8 cellular contexts compared by ENCODE assay signal in genomic region chr11:68903631-68904457, GRCh38. TPM values are rescaled to one million over a fixed set of nuclear protein-coding genes. Genes with fewer than 3 reads are reported as not detected.
DNase-seq lines count a peak whose midpoint lies in the region; ATAC-seq and TF ChIP-seq lines count a peak whose summit lies in the region.

Gene IGHMBP2 (plus strand): TSS chr11:68903891. CDS start chr11:68903953, 62 bp downstream.
Gene MRPL21 (minus strand): TSS chr11:68903832. CDS start chr11:68903810, 22 bp downstream.

- H3K9me3 ChIP-seq in ectodermal cell (ENCODE audit: control insufficient read depth, low read length) (no peaks in the 10 kb centered on the region), lower lobe of right lung (no peaks in the 10 kb centered on the region)

- peak within 1 kb of the TSS; percentile 99 for H3K4me3 Mint-ChIP-seq in activated CD4-positive, alpha-beta memory T cell treated with anti-CD3 and anti-CD28 coated beads, Interleukin-2, amount 10 ng/mL, durations not matched to agents 7 days and 5 days

- H3K4me3 ChIP-seq in ectodermal cell (ENCODE audit: insufficient read depth, low read depth, low read length) (peak within 1 kb of the TSS; percentile 63), lower lobe of right lung (peak within 1 kb of the TSS; percentile 97)

- no peaks in the 10 kb centered on the region for H3K27me3 ChIP-seq in ectodermal cell (ENCODE audit: control insufficient read depth, insufficient read depth, low read length, poor library complexity, severe bottlenecking)
- H3K27me3 ChIP-seq in lower lobe of right lung (ENCODE audit: low read depth) = no peaks in the 10 kb centered on the region

- peaks cover 45% of the 10 kb centered on the region for H3K4me1 Mint-ChIP-seq in activated CD4-positive, alpha-beta memory T cell treated with anti-CD3 and anti-CD28 coated beads, Interleukin-2, amount 10 ng/mL, durations not matched to agents 7 days and 5 days

- POLR2A ChIA-PET in activated CD4-positive, alpha-beta memory T cell treated with anti-CD3 and anti-CD28 coated beads, Interleukin-2, amount 10 ng/mL, durations not matched to agents 7 days and 5 days (lab: Charles Lee) = interaction anchor here (0.6 to 1.8 kb wide), 13 partner anchors 10 to 447 kb away, joined by 3 to 5 read pairs (median 3); no protein-coding TSS in a partner anchor

- H3K27ac Mint-ChIP-seq in activated CD4-positive, alpha-beta memory T cell treated with anti-CD3 and anti-CD28 coated beads, Interleukin-2, amount 10 ng/mL, durations not matched to agents 7 days and 5 days = peak within 1 kb of the TSS; percentile 88

- peaks cover 14% of the 10 kb centered on the region for H3K36me3 Mint-ChIP-seq in activated CD4-positive, alpha-beta memory T cell treated with anti-CD3 and anti-CD28 coated beads, Interleukin-2, amount 10 ng/mL, durations not matched to agents 7 days and 5 days (ENCODE audit: low read depth)

- H3K4me1 ChIP-seq in ectodermal cell (ENCODE audit: control insufficient read depth, insufficient read depth, low read length) (peaks cover 14% of the 10 kb centered on the region), lower lobe of right lung (peaks cover 25% of the 10 kb centered on the region)

- CTCF ChIA-PET in activated CD4-positive, alpha-beta memory T cell treated with anti-CD3 and anti-CD28 coated beads, Interleukin-2, amount 10 ng/mL, durations not matched to agents 7 days and 5 days (lab: Charles Lee) = no interaction called here

- peak; percentile 97 for DNase-seq in AG20443 (ENCODE audit: low spot score)
- peak; percentile 28 for DNase-seq in NCI-H748 treated with DMSO at 0.1 percent for 48 hours (lab: John Stamatoyannopoulos, UW)
- peak; percentile 89 for DNase-seq in activated CD4-positive, alpha-beta memory T cell treated with anti-CD3 and anti-CD28 coated beads, Interleukin-2, amount 10 ng/mL, durations not matched to agents 7 days and 5 days
- peak; percentile 92 for DNase-seq in lower lobe of right lung
- peak; percentile 78 to 84 (median 82) for DNase-seq in stimulated activated CD4-positive, alpha-beta T cell treated with anti-CD3 and anti-CD28 coated beads, TNF-alpha, amount 100 ng/mL, for 24 hours (ENCODE audit: low read depth in 3 of 3)

- H3K27me3 Mint-ChIP-seq in activated CD4-positive, alpha-beta memory T cell treated with anti-CD3 and anti-CD28 coated beads, Interleukin-2, amount 10 ng/mL, durations not matched to agents 7 days and 5 days = no peaks in the 10 kb centered on the region

- WGBS in ectodermal cell, 2 experiments = 0% methylated on average over 79 of the region's 79 CpGs

- TF ChIP-seq CTCF in lower lobe of right lung (IDR thresholded peaks at IDR 0.05) = no peak

- no peaks in the 10 kb centered on the region for H3K9me3 Mint-ChIP-seq in activated CD4-positive, alpha-beta memory T cell treated with anti-CD3 and anti-CD28 coated beads, Interleukin-2, amount 10 ng/mL, durations not matched to agents 7 days and 5 days

- H3K36me3 ChIP-seq in ectodermal cell (ENCODE audit: control insufficient read depth, insufficient read depth, low read length) = no peaks in the 10 kb centered on the region
- H3K36me3 ChIP-seq in lower lobe of right lung = peaks cover 37% of the 10 kb centered on the region

- ATAC-seq in GM19035 (IDR thresholded peaks at IDR 0.05; ENCODE audit: unreplicated experiment) (peak; percentile 86), HG03378 (IDR thresholded peaks at IDR 0.05; ENCODE audit: unreplicated experiment) (peak; percentile 51), lower lobe of right lung (peak; percentile 98 to 99)

- intact Hi-C loops in lower lobe of right lung (cut with DNase I) = no loop called here

- no peak within 1 kb of the TSS for H3K27ac ChIP-seq in ectodermal cell (ENCODE audit: insufficient read depth, low read depth, low read length, poor library complexity, severe bottlenecking)
- H3K27ac ChIP-seq in lower lobe of right lung = peak within 1 kb of the TSS; percentile 85

RNA-seq across cellular contexts. Expression of gene IGHMBP2, which starts in this region (rescaled TPM):
- 10 to 100 TPM; 24.1 to 24.9 TPM for total RNA-seq in activated CD4-positive, alpha-beta memory T cell treated with anti-CD3 and anti-CD28 coated beads, Interleukin-2, amount 10 ng/mL, durations not matched to agents 7 days and 5 days
- polyA plus RNA-seq in ectodermal cell (2013, experiment 1 of 4) = 16.9 TPM
- 18.2 TPM for polyA plus RNA-seq in ectodermal cell (2013, experiment 2 of 4)
- 11.4 TPM for polyA plus RNA-seq in ectodermal cell (2013, experiment 3 of 4)
- 14.2 TPM for polyA plus RNA-seq in ectodermal cell (2013, experiment 4 of 4)
- total RNA-seq in lower lobe of right lung = 18.8 TPM

RNA-seq across cellular contexts. Expression of gene MRPL21, which starts in this region (rescaled TPM):
- total RNA-seq in activated CD4-positive, alpha-beta memory T cell treated with anti-CD3 and anti-CD28 coated beads, Interleukin-2, amount 10 ng/mL, durations not matched to agents 7 days and 5 days = 10 to 100 TPM; 47.6 to 53.4 TPM
- polyA plus RNA-seq in ectodermal cell (2013, experiment 1 of 4) = 57.9 TPM
- polyA plus RNA-seq in ectodermal cell (2013, experiment 2 of 4) = 57.6 TPM
- polyA plus RNA-seq in ectodermal cell (2013, experiment 3 of 4) = 55.5 TPM
- polyA plus RNA-seq in ectodermal cell (2013, experiment 4 of 4) = 57.2 TPM
- 32.9 TPM for total RNA-seq in lower lobe of right lung

Comparison
In these comparisons a context has a peak if more than half of its experiments do, and no peak if none do; other contexts are left out.
1. DNase-seq: peak in every context shown above with its lines; median percentile 97 in AG20443; 92 in lower lobe of right lung; 89 in activated CD4-positive, alpha-beta memory T cell treated with anti-CD3 and anti-CD28 coated beads, Interleukin-2, amount 10 ng/mL, durations not matched to agents 7 days and 5 days; 82 in stimulated activated CD4-positive, alpha-beta T cell treated with anti-CD3 and anti-CD28 coated beads, TNF-alpha, amount 100 ng/mL, for 24 hours; 28 in NCI-H748 treated with DMSO at 0.1 percent for 48 hours.